In the genomic region with DNA sequence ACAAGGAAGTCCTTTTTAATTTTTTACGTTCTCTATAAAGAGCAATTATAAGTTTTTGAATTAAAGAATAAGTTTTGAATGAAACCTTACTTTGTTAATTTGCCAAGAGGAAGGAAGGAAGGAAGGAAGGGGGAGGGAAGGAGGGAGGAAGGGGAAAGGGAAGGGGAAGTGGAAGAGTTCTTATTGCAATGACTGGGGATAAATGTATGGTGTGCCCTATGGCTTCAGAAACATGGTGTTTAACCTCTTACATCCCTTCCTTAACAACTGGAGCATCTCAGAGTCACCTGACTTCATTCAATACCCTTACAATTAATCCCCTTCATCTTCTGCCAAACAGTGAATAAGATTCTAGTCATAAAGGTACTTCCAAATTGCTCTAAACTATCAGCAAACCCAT, we compare ENCODE assay signal across 26 cellular contexts. TPM values are rescaled to one million over a fixed set of nuclear protein-coding genes. Genes with fewer than 3 reads are reported as not detected.
DNase-seq lines count a peak whose midpoint lies in the region; ATAC-seq and TF ChIP-seq lines count a peak whose summit lies in the region.
"Had no signal": no experiment of that assay in that cellular context is flagged by ENCODE, and none has a peak within 500 bp of the region (broad histone marks: within the 10 kb centered on the region; RNA-seq: fewer than 3 reads in every experiment).

No MANE protein-coding gene starts in this region.

- H3K9ac ChIP-seq in endodermal cell (ENCODE audit: extremely low read depth, low read length, poor library complexity, severe bottlenecking) (no peak overlapping the region), neural progenitor cell (no peak overlapping the region)

- CTCF ChIA-PET in Calu3 (lab: Charles Lee): no interaction called here

- H3K36me3 Mint-ChIP-seq in Calu3 (ENCODE audit: insufficient read depth, unreplicated experiment): peaks cover 29% of the 10 kb centered on the region
- H3K36me3 Mint-ChIP-seq in endodermal cell (ENCODE audit: low read depth): peaks cover 26% of the 10 kb centered on the region
- peaks cover 31% of the 10 kb centered on the region for H3K36me3 Mint-ChIP-seq in neural progenitor cell
- H3K36me3 Mint-ChIP-seq in endothelial cell (ENCODE audit: low read depth, unreplicated experiment): peaks cover 11% of the 10 kb centered on the region

- intact Hi-C loops in Calu3 (cut with micrococcal nuclease; ENCODE audit: unreplicated experiment): no loop called here

- peak overlapping the region; percentile 92 for H3K27ac ChIP-seq in endodermal cell (ENCODE audit: low read depth, low read length)
- peak overlapping the region; percentile 94 for H3K27ac ChIP-seq in neural progenitor cell
- H3K27ac ChIP-seq: HL-60, upper lobe of right lung had no signal

- peak overlapping the region; percentile 96 for H3K4me2 ChIP-seq in neural progenitor cell

- peaks cover 17% of the 10 kb centered on the region for H3K4me1 ChIP-seq in endodermal cell (ENCODE audit: control insufficient read depth, insufficient read depth, low read length)
- H3K4me1 ChIP-seq in neural progenitor cell: peaks cover 69% of the 10 kb centered on the region

- TF ChIP-seq CTCF in Calu3 (IDR thresholded peaks at IDR 0.05; ENCODE audit: unreplicated experiment) (no peak), endodermal cell (conservative IDR thresholded peaks at IDR 0.05) (no peak), neural progenitor cell (IDR thresholded peaks at IDR 0.05) (no peak), endothelial cell (IDR thresholded peaks at IDR 0.05; ENCODE audit: unreplicated experiment) (no peak)

- H3K9me3 ChIP-seq in endodermal cell (ENCODE audit: control insufficient read depth, low read length) (no peaks in the 10 kb centered on the region), neural progenitor cell (ENCODE audit: low read depth) (no peaks in the 10 kb centered on the region)
- H3K9me3 ChIP-seq: upper lobe of right lung had no signal

- DNase-seq in Calu3 (no peak), NCI-H1105 treated with DMSO at 0.1 percent for 48 hours (lab: John Stamatoyannopoulos, UW) (peak; percentile 83), endodermal cell (no peak), neural progenitor cell (ENCODE audit: low spot score) (peak; percentile 42), endothelial cell (ENCODE audit: low spot score) (no peak)
- DNase-seq: activated CD4-positive, alpha-beta T cell treated with anti-CD3 and anti-CD28 coated beads, Interleukin-2, amount 50 U/mL, for 48 hours; activated CD8-positive, alpha-beta memory T cell treated with anti-CD3 and anti-CD28 coated beads, Interleukin-2, amount 50 U/mL, for 48 hours; activated effector memory CD4-positive, alpha-beta T cell treated with Interleukin-2 at 50 U/mL for 16 hours; activated naive CD8-positive, alpha-beta T cell treated with anti-CD3 and anti-CD28 coated beads, Interleukin-2, amount 10 ng/mL, durations not matched to agents 7 days and 5 days; central memory CD4-positive, alpha-beta T cell; dermis blood vessel endothelial cell; islet precursor cell; NCI-H1092; NCI-H2029; NCI-H446 treated with DMSO at 0.1 percent for 48 hours; nephron progenitor cell; posterior cingulate gyrus; right cardiac atrium; RPMI8226; stimulated activated CD4-positive, alpha-beta T cell treated with anti-CD3 and anti-CD28 coated beads, Interleukin-2, amount 100 ng/mL, for 48 hours; T-helper 1 cell; upper lobe of right lung had no signal

- H3K27me3 Mint-ChIP-seq in Calu3 (ENCODE audit: unreplicated experiment) (no peaks in the 10 kb centered on the region), endodermal cell (ENCODE audit: insufficient read depth) (no peaks in the 10 kb centered on the region), neural progenitor cell (ENCODE audit: insufficient read depth, low read depth) (no peaks in the 10 kb centered on the region), endothelial cell (ENCODE audit: unreplicated experiment) (no peaks in the 10 kb centered on the region)
- H3K27me3 Mint-ChIP-seq: activated naive CD8-positive, alpha-beta T cell treated with anti-CD3 and anti-CD28 coated beads, Interleukin-2, amount 10 ng/mL, durations not matched to agents 7 days and 5 days had no signal

- no peaks in the 10 kb centered on the region for H3K27me3 ChIP-seq in endodermal cell (ENCODE audit: control insufficient read depth, insufficient read depth, low read length, poor library complexity, severe bottlenecking)
- H3K27me3 ChIP-seq in neural progenitor cell: no peaks in the 10 kb centered on the region
- H3K27me3 ChIP-seq: upper lobe of right lung had no signal

- H3K36me3 ChIP-seq in endodermal cell (ENCODE audit: control insufficient read depth, insufficient read depth, low read length): peaks cover 28% of the 10 kb centered on the region
- H3K36me3 ChIP-seq in neural progenitor cell: peaks cover 20% of the 10 kb centered on the region

- peaks cover 63% of the 10 kb centered on the region for H3F3A ChIP-seq in neural progenitor cell (ENCODE audit: low read depth)

- peaks cover 36% of the 10 kb centered on the region for H3K4me1 Mint-ChIP-seq in Calu3 (ENCODE audit: low read depth, unreplicated experiment)
- H3K4me1 Mint-ChIP-seq in endodermal cell: peaks cover 41% of the 10 kb centered on the region
- peaks cover 53% of the 10 kb centered on the region for H3K4me1 Mint-ChIP-seq in neural progenitor cell
- H3K4me1 Mint-ChIP-seq in endothelial cell (ENCODE audit: unreplicated experiment): peaks cover 11% of the 10 kb centered on the region

- H3K4me3 ChIP-seq in endodermal cell (ENCODE audit: low read length): no peak overlapping the region
- H3K4me3 ChIP-seq in neural progenitor cell: peak overlapping the region; percentile 37
- H3K4me3 ChIP-seq: upper lobe of right lung had no signal

- H3K27ac Mint-ChIP-seq in Calu3 (ENCODE audit: unreplicated experiment) (peak overlapping the region; percentile 60), endodermal cell (no peak overlapping the region), neural progenitor cell (peak overlapping the region; percentile 98), endothelial cell (ENCODE audit: unreplicated experiment) (no peak overlapping the region)
- H3K27ac Mint-ChIP-seq: activated naive CD8-positive, alpha-beta T cell treated with anti-CD3 and anti-CD28 coated beads, Interleukin-2, amount 10 ng/mL, durations not matched to agents 7 days and 5 days; nephron progenitor cell had no signal

- H4K20me1 ChIP-seq in neural progenitor cell (ENCODE audit: low read depth): peaks cover 85% of the 10 kb centered on the region

- H3K9me3 Mint-ChIP-seq in Calu3 (ENCODE audit: low read depth, unreplicated experiment): no peaks in the 10 kb centered on the region
- peaks cover 1% of the 10 kb centered on the region for H3K9me3 Mint-ChIP-seq in endodermal cell
- H3K9me3 Mint-ChIP-seq in neural progenitor cell: peaks cover 2% of the 10 kb centered on the region
- H3K9me3 Mint-ChIP-seq in endothelial cell (ENCODE audit: unreplicated experiment): no peaks in the 10 kb centered on the region
- H3K9me3 Mint-ChIP-seq: activated naive CD8-positive, alpha-beta T cell treated with anti-CD3 and anti-CD28 coated beads, Interleukin-2, amount 10 ng/mL, durations not matched to agents 7 days and 5 days; nephron progenitor cell had no signal

- peak overlapping the region; percentile 21 for H3K4me3 Mint-ChIP-seq in Calu3 (ENCODE audit: low read depth, unreplicated experiment)
- H3K4me3 Mint-ChIP-seq in endodermal cell: no peak overlapping the region
- H3K4me3 Mint-ChIP-seq in neural progenitor cell: no peak overlapping the region
- H3K4me3 Mint-ChIP-seq in endothelial cell (ENCODE audit: unreplicated experiment): no peak overlapping the region
- H3K4me3 Mint-ChIP-seq: activated naive CD8-positive, alpha-beta T cell treated with anti-CD3 and anti-CD28 coated beads, Interleukin-2, amount 10 ng/mL, durations not matched to agents 7 days and 5 days; nephron progenitor cell had no signal

- no peak overlapping the region for H2AFZ ChIP-seq in neural progenitor cell (replicated peaks)

- no TSS peak for BruUV-seq in Calu3 (replicated peaks; lab: Mats Ljungman, UMichigan)

- ATAC-seq in esophagus mucosa (no peak), GM21447 (IDR thresholded peaks at IDR 0.05; ENCODE audit: unreplicated experiment) (no peak)
- ATAC-seq: activated CD4-positive, CD25-positive, alpha-beta regulatory T cell treated with anti-CD3 and anti-CD28 coated beads, Interleukin-2, amount 50 U/mL, for 24 hours; right cardiac atrium; upper lobe of right lung had no signal

- H3K79me2 ChIP-seq in neural progenitor cell (ENCODE audit: low read depth): peaks cover 99% of the 10 kb centered on the region

- WGBS in endodermal cell (ENCODE audit: insufficient coverage in 1 of 2, insufficient read length in 1 of 2), 2 experiments: 100% methylated on average over 1 of the region's 1 CpG; no CpG with 5 or more reads in 1 of the 2 experiments

RNA-seq across cellular contexts. Expression of a gene that starts 16.0 kb away (rescaled TPM):
- total RNA-seq in Calu3 (2022): 89.0 and 122 TPM in 2 replicates
- 10 to 100 TPM; 57.9 to 70.1 TPM for total RNA-seq in endodermal cell
- polyA plus RNA-seq in endodermal cell (2013, experiment 1 of 2): 143 TPM
- 152 TPM for polyA plus RNA-seq in endodermal cell (2013, experiment 2 of 2)
- 185 and 218 TPM in 2 replicates for total RNA-seq in neural progenitor cell (ENCODE audit: low replicate concordance)
- total RNA-seq in endothelial cell (ENCODE audit: unreplicated experiment): 112 TPM
- 10.1 TPM for total RNA-seq in esophagus mucosa

Comparison
In these comparisons a context has a peak if more than half of its experiments do, and no peak if none do; other contexts are left out.
1. DNase-seq: peak in NCI-H1105 treated with DMSO at 0.1 percent for 48 hours (single experiment) and neural progenitor cell (single experiment); none in Calu3 (single experiment), endodermal cell (single experiment) and endothelial cell (single experiment).
2. H3K27ac Mint-ChIP-seq: peak in Calu3 (single experiment) and neural progenitor cell (single experiment); none in endodermal cell (single experiment) and endothelial cell (single experiment).